In genomic region chr16:83833921-83834320, GRCh38 we compare ENCODE assay signal across 23 cellular contexts. TPM values are rescaled to one million over a fixed set of nuclear protein-coding genes. Genes with fewer than 3 reads are reported as not detected.
DNase-seq lines count a peak whose midpoint lies in the region; ATAC-seq, FAIRE-seq and TF ChIP-seq lines count a peak whose summit lies in the region.
"Had no signal": no experiment of that assay in that cellular context is flagged by ENCODE, and none has a peak within 500 bp of the region (broad histone marks: within the 10 kb centered on the region; RNA-seq: fewer than 3 reads in every experiment).

No MANE protein-coding gene starts in this region.

- no peaks in the 10 kb centered on the region for H3K27me3 ChIP-seq in BLaER1 treated with 17β-estradiol and CSF1 and Interleukin-3, amounts not matched to agents 10 nM and 100 nM
- H3K27me3 ChIP-seq in astrocyte (ENCODE audit: insufficient read depth, low read length) (no peaks in the 10 kb centered on the region), H1 (replicated peaks in 1 of 4; ENCODE audit: control insufficient read depth in 3 of 4, extremely low read depth in 1 of 4, insufficient read depth in 3 of 4, low read length in 3 of 4) (no peaks in the 10 kb centered on the region), SK-N-SH (ENCODE audit: insufficient read depth) (no peaks in the 10 kb centered on the region)

- H3K79me1 ChIP-seq in H1 (ENCODE audit: low read depth, low read length): no peaks in the 10 kb centered on the region

- 81% methylated on average over 2 of the region's 2 CpGs; no CpG with 5 or more reads in 1 of the 2 experiments for WGBS in H1 (ENCODE audit: extremely low coverage in 1 of 2, insufficient coverage in 1 of 2, insufficient read length in 1 of 2, insufficient replicate concordance in 2 of 2, low coverage in 1 of 2, low lambda C conversion rate in 2 of 2, missing lambda C conversion rate in 1 of 2), 2 experiments
- 77% methylated on average over 2 of the region's 2 CpGs for WGBS in SK-N-SH (ENCODE audit: low lambda C conversion rate)

- H3K4ac ChIP-seq in H1 (replicated peaks; ENCODE audit: insufficient read length, low read depth, low read length): no peak overlapping the region

- no peak overlapping the region for H4K5ac ChIP-seq in H1 (ENCODE audit: insufficient read length, low read depth, low read length)

- peak overlapping the region; percentile 40 for H3K4me3 Mint-ChIP-seq in astrocyte (ENCODE audit: unreplicated experiment)
- H3K4me3 Mint-ChIP-seq: CD14-positive monocyte; CD4-positive, alpha-beta memory T cell; CD4-positive, CD25-positive, alpha-beta regulatory T cell; CD8-positive, alpha-beta memory T cell had no signal

- peaks cover 0 to 20% (median 9%) of the 10 kb centered on the region in 11 experiments; a peak in 12 of 22 replicates for H3K9me3 ChIP-seq in BLaER1 treated with 17β-estradiol and CSF1 and Interleukin-3, amounts not matched to agents 10 nM and 100 nM (replicated peaks in 1 of 11)
- H3K9me3 ChIP-seq in astrocyte (ENCODE audit: insufficient read depth, low read depth, low read length) (no peaks in the 10 kb centered on the region), H1 (ENCODE audit: insufficient read depth in 2 of 2, low read depth in 1 of 2, low read length in 1 of 2) (peaks cover 9 to 13% of the 10 kb centered on the region in 2 experiments), SK-N-SH (no peaks in the 10 kb centered on the region)
- H3K9me3 ChIP-seq: Caco-2 had no signal

- peaks cover 6% of the 10 kb centered on the region for H3K27me3 Mint-ChIP-seq in astrocyte (ENCODE audit: low read depth, unreplicated experiment)

- ATAC-seq in GM18511 (IDR thresholded peaks at IDR 0.05; ENCODE audit: unreplicated experiment): no peak

- H3K18ac ChIP-seq in H1 (ENCODE audit: extremely low read depth, low read length): no peak overlapping the region; the same call in 1 of the 2 replicates

- H3K23ac ChIP-seq in H1 (ENCODE audit: insufficient read length): no peak overlapping the region

- H3K9me3 Mint-ChIP-seq in astrocyte (ENCODE audit: unreplicated experiment): no peaks in the 10 kb centered on the region
- H3K9me3 Mint-ChIP-seq: CD8-positive, alpha-beta memory T cell had no signal

- no peaks in the 10 kb centered on the region for H4K20me1 ChIP-seq in BLaER1 treated with 17β-estradiol and CSF1 and Interleukin-3, amounts not matched to agents 10 nM and 100 nM
- no peaks in the 10 kb centered on the region for H4K20me1 ChIP-seq in astrocyte (ENCODE audit: insufficient read depth, low read length)
- H4K20me1 ChIP-seq in H1 (replicated peaks in 1 of 2; ENCODE audit: control insufficient read depth in 1 of 2, insufficient read depth in 2 of 2, low read length in 2 of 2): no peaks in the 10 kb centered on the region
- no peaks in the 10 kb centered on the region for H4K20me1 ChIP-seq in SK-N-SH (ENCODE audit: insufficient read depth)

- H2BK5ac ChIP-seq in H1 (ENCODE audit: low read depth, low read length): no peak overlapping the region

- TF ChIP-seq CTCF in astrocyte (IDR thresholded peaks at IDR 0.05; ENCODE audit: insufficient read depth, low read depth, low read length) (no peak), H1 (IDR thresholded peaks at IDR 0.05; ENCODE audit: control extremely low read depth in 1 of 3, insufficient read depth in 1 of 3, low read depth in 1 of 3, low read length in 3 of 3) (no peak), SK-N-SH (IDR thresholded peaks at IDR 0.05) (no peak)

- peaks cover 28 to 40% (median 38%) of the 10 kb centered on the region in 10 experiments for H3K4me1 ChIP-seq in BLaER1 treated with 17β-estradiol and CSF1 and Interleukin-3, amounts not matched to agents 10 nM and 100 nM
- H3K4me1 ChIP-seq in astrocyte (ENCODE audit: insufficient read depth, low read length) (peaks cover 9% of the 10 kb centered on the region), H1 (replicated peaks in 1 of 4; ENCODE audit: control insufficient read depth in 3 of 4, insufficient read depth in 4 of 4, low read length in 3 of 4) (peaks cover 6 to 26% (median 10%) of the 10 kb centered on the region in 4 experiments), SK-N-SH (ENCODE audit: control insufficient read depth in 1 of 2, insufficient read depth in 2 of 2, low read depth in 1 of 2, low read length in 1 of 2) (peaks cover 0 to 7% of the 10 kb centered on the region in 2 experiments; a peak in 2 of 4 replicates)
- H3K4me1 ChIP-seq: Caco-2 had no signal

- H3K27ac Mint-ChIP-seq in astrocyte (ENCODE audit: unreplicated experiment): no peak overlapping the region
- H3K27ac Mint-ChIP-seq: CD4-positive, alpha-beta memory T cell had no signal

- no peak overlapping the region for H4K8ac ChIP-seq in H1 (ENCODE audit: extremely low read depth, insufficient read depth, low read length)

- no peaks in the 10 kb centered on the region for H3K36me3 ChIP-seq in BLaER1 treated with 17β-estradiol and CSF1 and Interleukin-3, amounts not matched to agents 10 nM and 100 nM
- H3K36me3 ChIP-seq in astrocyte (ENCODE audit: insufficient read depth, low read length): no peaks in the 10 kb centered on the region
- H3K36me3 ChIP-seq in H1 (ENCODE audit: control insufficient read depth in 2 of 4, insufficient read depth in 4 of 4, low read length in 3 of 4): no peaks in the 10 kb centered on the region
- H3K36me3 ChIP-seq in SK-N-SH (replicated peaks in 1 of 2; ENCODE audit: control insufficient read depth in 1 of 2, insufficient read depth in 2 of 2, low read length in 1 of 2): no peaks in the 10 kb centered on the region

- peaks cover 21% of the 10 kb centered on the region for H3K4me1 Mint-ChIP-seq in astrocyte (ENCODE audit: low read depth, unreplicated experiment)

- TF ChIP-seq POLR2A in H1 (IDR thresholded peaks at IDR 0.05; ENCODE audit: control extremely low read depth in 1 of 2, low read depth in 2 of 2, low read length in 2 of 2): no peak

- no peak overlapping the region for H3K14ac ChIP-seq in H1 (ENCODE audit: insufficient read length)

- H3K4me2 ChIP-seq in BLaER1 treated with 17β-estradiol and CSF1 and Interleukin-3, amounts not matched to agents 10 nM and 100 nM: peak overlapping the region in 8 of 11 experiments; percentile 16 to 85 (median 73); a peak in 13 of 22 replicates
- H3K4me2 ChIP-seq in astrocyte (ENCODE audit: low read length): no peak overlapping the region
- no peak overlapping the region for H3K4me2 ChIP-seq in H1 (ENCODE audit: insufficient read depth in 1 of 2, low read depth in 2 of 2, low read length in 2 of 2)
- no peak overlapping the region for H3K4me2 ChIP-seq in SK-N-SH

- H2BK120ac ChIP-seq in H1 (replicated peaks; ENCODE audit: low read depth, low read length): peak overlapping the region; percentile 84

- peak overlapping the region; percentile 83; the same call in 1 of the 2 replicates for H2BK12ac ChIP-seq in H1 (ENCODE audit: low read depth, low read length)

- H3K9ac ChIP-seq in BLaER1 treated with 17β-estradiol and CSF1 and Interleukin-3, amounts not matched to agents 10 nM and 100 nM: no peak overlapping the region
- H3K9ac ChIP-seq in astrocyte (ENCODE audit: low read length): no peak overlapping the region
- no peak overlapping the region for H3K9ac ChIP-seq in H1 (replicated peaks in 1 of 4; ENCODE audit: extremely low read depth in 1 of 4, low read depth in 3 of 4, low read length in 3 of 4)
- no peak overlapping the region for H3K9ac ChIP-seq in SK-N-SH

- H2AFZ ChIP-seq in astrocyte (ENCODE audit: low read depth, low read length) (no peak overlapping the region), H1 (ENCODE audit: low read length) (no peak overlapping the region), SK-N-SH (ENCODE audit: low read depth) (no peak overlapping the region)

- TF ChIP-seq EP300 in H1 (IDR thresholded peaks at IDR 0.05; ENCODE audit: borderline replicate concordance in 1 of 2, low read depth in 2 of 2, low read length in 2 of 2) (no peak), SK-N-SH (IDR thresholded peaks at IDR 0.05; ENCODE audit: borderline replicate concordance in 1 of 2, low read depth in 1 of 2, low read length in 1 of 2) (no peak)

- CTCF ChIA-PET in H1 (lab: Charles Lee; ENCODE audit: partially characterized antibody): interaction anchor here (1.4 to 1.5 kb wide), 2 partner anchors 9 to 17 kb away, joined by 4 read pairs; no protein-coding TSS in a partner anchor
- CTCF ChIA-PET in SK-N-SH (lab: Yijun Ruan, JAX): no interaction called here

- H3K27ac ChIP-seq in BLaER1 treated with 17β-estradiol and CSF1 and Interleukin-3, amounts not matched to agents 10 nM and 100 nM: no peak overlapping the region; a peak in 1 of 22 replicates
- H3K27ac ChIP-seq in astrocyte (ENCODE audit: low read depth, low read length) (no peak overlapping the region), H1 (ENCODE audit: low read depth, low read length) (no peak overlapping the region), SK-N-SH (ENCODE audit: low read depth in 2 of 2, low read length in 1 of 2) (no peak overlapping the region)

- H2AK5ac ChIP-seq in H1 (ENCODE audit: low read depth, low read length): peak overlapping the region; percentile 87

- no peaks in the 10 kb centered on the region for H3K79me2 ChIP-seq in astrocyte (ENCODE audit: insufficient read depth, low read length)
- no peaks in the 10 kb centered on the region for H3K79me2 ChIP-seq in H1 (ENCODE audit: control insufficient read depth in 1 of 2, insufficient read depth in 2 of 2, low read length in 2 of 2)
- H3K79me2 ChIP-seq in SK-N-SH (ENCODE audit: insufficient read depth): no peaks in the 10 kb centered on the region

- H4K91ac ChIP-seq in H1 (replicated peaks; ENCODE audit: insufficient read length, low read length): no peak overlapping the region

- TF ChIP-seq RAD21 in H1 (IDR thresholded peaks at IDR 0.05 in 1 of 2, conservative IDR thresholded peaks at IDR 0.05 in 1 of 2; ENCODE audit: low read depth in 2 of 2, low read length in 2 of 2) (no peak), SK-N-SH (IDR thresholded peaks at IDR 0.05; ENCODE audit: low read length) (no peak)

- FAIRE-seq in HTR-8/SVneo (lab: Jason Lieb, UNC): peak; percentile 26
- FAIRE-seq in astrocyte (lab: Jason Lieb, UNC): no peak
- FAIRE-seq in H1 (lab: Jason Lieb, UNC): no peak
- FAIRE-seq: A204.1, D721Med, G401.6, GM12891 had no signal

- H2BK15ac ChIP-seq in H1 (ENCODE audit: low read length): 0 out of 2 replicates have a peak overlapping the region, but pooled peaks have one; percentile 5

- no peak overlapping the region for H3K4me3 ChIP-seq in BLaER1 treated with 17β-estradiol and CSF1 and Interleukin-3, amounts not matched to agents 10 nM and 100 nM
- H3K4me3 ChIP-seq in astrocyte (ENCODE audit: insufficient read depth, low read depth, low read length) (no peak overlapping the region), H1 (ENCODE audit: extremely low read depth in 1 of 4, insufficient read depth in 2 of 4, low read depth in 3 of 4, low read length in 4 of 4) (no peak overlapping the region), SK-N-SH (ENCODE audit: low read depth in 2 of 2, low read length in 1 of 2) (no peak overlapping the region)

- H3K9me2 ChIP-seq in SK-N-SH: no peaks in the 10 kb centered on the region

- no peak overlapping the region for H3K56ac ChIP-seq in H1 (replicated peaks; ENCODE audit: insufficient read length, low read depth, low read length)

- no peaks in the 10 kb centered on the region for H3F3A ChIP-seq in SK-N-SH (replicated peaks; ENCODE audit: insufficient read depth)

- H3K36me3 Mint-ChIP-seq in astrocyte (ENCODE audit: low read depth, unreplicated experiment): no peaks in the 10 kb centered on the region
- H3K36me3 Mint-ChIP-seq: CD14-positive monocyte; CD4-positive, alpha-beta memory T cell; CD4-positive, CD25-positive, alpha-beta regulatory T cell had no signal

- peak overlapping the region; percentile 35; the same call in 1 of the 2 replicates for H2BK20ac ChIP-seq in H1 (ENCODE audit: low read length)

- DNase-seq in HTR-8/SVneo (ENCODE audit: insufficient read length, low spot score): no peak
- no peak for DNase-seq in astrocyte (ENCODE audit: low read depth)
- DNase-seq in H1 (ENCODE audit: low read depth in 1 of 2, low spot score in 2 of 2): no peak
- no peak for DNase-seq in hippocampal formation (lab: John Stamatoyannopoulos, UW)
- DNase-seq in SK-N-SH: no peak
- DNase-seq in COLO668 (lab: John Stamatoyannopoulos, UW; ENCODE audit: unreplicated experiment): no peak
- DNase-seq: 8988T; ACHN; C1 segment of cervical spinal cord; Caco-2; Calu3; CD4-positive, alpha-beta memory T cell; CD4-positive, CD25-positive, alpha-beta regulatory T cell; CD8-positive, alpha-beta memory T cell; DMS79 treated with DMSO at 0.1 percent for 48 hours; GF-D8 had no signal

- H3K23me2 ChIP-seq in H1 (ENCODE audit: low read depth, low read length): no peaks in the 10 kb centered on the region

- POLR2A ChIA-PET in H1 (lab: Charles Lee; ENCODE audit: partially characterized antibody) (interaction anchor here (5.8 kb wide), 1 partner anchor 8 kb away, joined by 54 read pairs; no protein-coding TSS in a partner anchor), SK-N-SH (lab: Yijun Ruan, JAX) (no interaction called here)

RNA-seq across cellular contexts. Expression of gene HSBP1, which starts 26.1 kb away (rescaled TPM):
- 148 and 179 TPM in 2 replicates for total RNA-seq in astrocyte
- 216 and 219 TPM in 2 replicates for total RNA-seq in H1 (2021; fragmentation: NEBNext Ultra II Directional; extraction: Animal tissue kit (Norgen Biotek cat#: 25700))
- polyA plus RNA-seq in H1 (2011; rRNA removed) (56.3 and 78.4 TPM in 2 replicates), SK-N-SH (2012; rRNA removed) (99.8 and 177 TPM in 2 replicates)
- polyA plus RNA-seq in H1 (2011; cell fraction: cytosol; rRNA removed): 125 TPM
- 96.5 TPM for polyA plus RNA-seq in H1 (2011; cell fraction: nucleus; rRNA removed)
- polyA plus RNA-seq in H1 (2012, experiment 1 of 2): 163 to 277 TPM (median 180 TPM) in 4 replicates
- 12.1 TPM for polyA plus RNA-seq in H1 (2012, experiment 2 of 2)
- polyA plus RNA-seq in H1 (2013, experiment 1 of 2): 209 TPM
- polyA plus RNA-seq in H1 (2013, experiment 2 of 2): 210 TPM
- polyA minus RNA-seq in H1 (2011; rRNA and poly(A)+ RNA removed): 108 and 137 TPM in 2 replicates
- polyA minus RNA-seq in H1 (2011; cell fraction: cytosol; rRNA and poly(A)+ RNA removed): 50.3 TPM
- polyA minus RNA-seq in H1 (2011; cell fraction: nucleus; rRNA and poly(A)+ RNA removed): 39.2 TPM
- 152 and 247 TPM in 2 replicates for polyA plus RNA-seq in SK-N-SH (2012; cell fraction: cytosol; rRNA removed)
- polyA plus RNA-seq in SK-N-SH (2012; cell fraction: nucleus; rRNA removed): 42.5 and 61.4 TPM in 2 replicates

Comparison
In these comparisons a context has a peak if more than half of its experiments do, and no peak if none do; other contexts are left out.
1. H3K4me2 ChIP-seq: peak in BLaER1 treated with 17β-estradiol and CSF1 and Interleukin-3, amounts not matched to agents 10 nM and 100 nM (8 of 11); none in astrocyte (single experiment), H1 (0 of 2) and SK-N-SH (single experiment).